Comparison of ENCODE assay signal across 26 cellular contexts in genomic region chr5:127506616-127507015, GRCh38.
"Had no signal": no experiment of that assay in that cellular context is flagged by ENCODE, and none has a peak within 500 bp of the region (broad histone marks: within the 10 kb centered on the region; RNA-seq: fewer than 3 reads in every experiment).

No MANE protein-coding gene starts in this region.

- H3K27ac Mint-ChIP-seq: activated CD4-positive, alpha-beta memory T cell treated with anti-CD3 and anti-CD28 coated beads, Interleukin-2, amount 10 ng/mL, durations not matched to agents 7 days and 5 days; activated CD4-positive, alpha-beta T cell treated with anti-CD3 and anti-CD28 coated beads, Interleukin-2, amount 10 ng/mL, durations not matched to agents 7 days and 5 days; activated naive CD4-positive, alpha-beta T cell treated with anti-CD3 and anti-CD28 coated beads for 36 hours; activated naive CD8-positive, alpha-beta T cell; activated T-helper 17 cell treated with anti-CD3 and anti-CD28 coated beads, Interleukin-2, amount 50 U/mL, for 72 hours; T-helper 17 cell had no signal

- H3K4me1 Mint-ChIP-seq: activated CD4-positive, alpha-beta memory T cell treated with anti-CD3 and anti-CD28 coated beads, Interleukin-2, amount 10 ng/mL, durations not matched to agents 7 days and 5 days; activated CD4-positive, alpha-beta T cell treated with anti-CD3 and anti-CD28 coated beads, Interleukin-2, amount 10 ng/mL, durations not matched to agents 7 days and 5 days; activated T-helper 17 cell treated with anti-CD3 and anti-CD28 coated beads, Interleukin-2, amount 50 U/mL, for 72 hours had no signal

- H3K27ac ChIP-seq: brain microvascular endothelial cell, KMS-11, SJSA1 had no signal

- FAIRE-seq: RCC 7860 had no signal

- H3K9ac ChIP-seq: KMS-11 had no signal

- DNase-seq: activated CD4-positive, alpha-beta memory T cell treated with anti-CD3 and anti-CD28 coated beads, Interleukin-2, amount 10 ng/mL, durations not matched to agents 7 days and 5 days; activated CD4-positive, alpha-beta T cell treated with anti-CD3 and anti-CD28 coated beads, Interleukin-2, amount 10 ng/mL, durations not matched to agents 7 days and 5 days; activated CD4-positive, CD25-positive, alpha-beta regulatory T cell; activated gamma-delta T cell; activated naive CD4-positive, alpha-beta T cell treated with anti-CD3 and anti-CD28 coated beads for 36 hours; activated T-cell treated with anti-CD3 and anti-CD28 coated beads for 4 hours; activated T-cell treated with anti-CD3 and anti-CD28 coated beads, Interleukin-2, amount 50 U/mL, for 48 hours; amygdala; brain microvascular endothelial cell; cerebellar nuclear complex; MG63; NCI-H1092 treated with DMSO at 0.1 percent for 48 hours; NCI-H1417 treated with DMSO at 0.1 percent for 48 hours; NCI-H1694; NCI-H2029 treated with DMSO at 0.1 percent for 48 hours; NCI-H446; NCI-H524; PC-3; SHP77; T-helper 17 cell; T-helper 9 cell had no signal

- H3K9me3 Mint-ChIP-seq: activated CD4-positive, alpha-beta memory T cell treated with anti-CD3 and anti-CD28 coated beads, Interleukin-2, amount 10 ng/mL, durations not matched to agents 7 days and 5 days; activated CD4-positive, alpha-beta T cell treated with anti-CD3 and anti-CD28 coated beads, Interleukin-2, amount 10 ng/mL, durations not matched to agents 7 days and 5 days; activated naive CD4-positive, alpha-beta T cell treated with anti-CD3 and anti-CD28 coated beads for 36 hours had no signal

- H3K4me3 Mint-ChIP-seq: activated CD4-positive, alpha-beta memory T cell treated with anti-CD3 and anti-CD28 coated beads, Interleukin-2, amount 10 ng/mL, durations not matched to agents 7 days and 5 days; activated CD4-positive, alpha-beta T cell treated with anti-CD3 and anti-CD28 coated beads, Interleukin-2, amount 10 ng/mL, durations not matched to agents 7 days and 5 days; activated naive CD4-positive, alpha-beta T cell treated with anti-CD3 and anti-CD28 coated beads for 36 hours; activated naive CD8-positive, alpha-beta T cell; activated T-helper 17 cell treated with anti-CD3 and anti-CD28 coated beads, Interleukin-2, amount 50 U/mL, for 72 hours; T-helper 17 cell had no signal

- H3K36me3 Mint-ChIP-seq: activated naive CD8-positive, alpha-beta T cell had no signal

- ATAC-seq: activated T-helper 17 cell treated with anti-CD3 and anti-CD28 coated beads, Interleukin-2, amount 50 U/mL, for 72 hours; PC-3; T-helper 17 cell had no signal

- H3K4me1 ChIP-seq: SJSA1 had no signal

- H3K9me3 ChIP-seq: MG63, SJSA1 had no signal

- H3K4me2 ChIP-seq: KMS-11 had no signal

- H3K36me3 ChIP-seq: brain microvascular endothelial cell, MG63, SJSA1 had no signal

- H3K4me3 ChIP-seq: MG63, SJSA1 had no signal
